1 cellular context compared by ENCODE assay signal in genomic region chr16:1712791-1713261, GRCh38.
TF ChIP-seq lines count a peak whose summit lies in the region.

No MANE protein-coding gene starts in this region.

TF ChIP-seq in GM12878, 131 proteins besides CTCF, POLR2A, EP300 and RAD21:
- TF ChIP-seq POLR2AphosphoS5 (IDR thresholded peaks at IDR 0.05; ENCODE audit: low read length) (no peak), ZBTB33 (IDR thresholded peaks at IDR 0.05) (no peak), CEBPB (IDR thresholded peaks at IDR 0.05; ENCODE audit: borderline replicate concordance in 1 of 2, low read depth in 2 of 2, low read length in 2 of 2) (no peak), RFX5 (IDR thresholded peaks at IDR 0.05; ENCODE audit: low read depth, low read length) (no peak), ZNF622 (IDR thresholded peaks at IDR 0.05) (no peak), ZNF207 (IDR thresholded peaks at IDR 0.05; ENCODE audit: borderline replicate concordance) (no peak), GABPA (IDR thresholded peaks at IDR 0.05; ENCODE audit: low read depth) (no peak), ESRRA (IDR thresholded peaks at IDR 0.05; ENCODE audit: low read length) (no peak), HDAC2 (IDR thresholded peaks at IDR 0.05) (no peak)
TF ChIP-seq in GM12878: peak in this region for 0.
